In genomic region chr6:93859964-93860363, GRCh38 we compare ENCODE assay signal across 1 cellular context.
TF ChIP-seq lines count a peak whose summit lies in the region.

No MANE protein-coding gene starts in this region.

TF ChIP-seq in HepG2, 621 proteins besides CTCF, POLR2A, EP300 and RAD21 (continued from another document):
- TF ChIP-seq GMEB1 (CRISPR knock-in tag; IDR thresholded peaks at IDR 0.05; ENCODE audit: borderline replicate concordance): no peak
